In genomic region chr11:3206128-3206921, GRCh38 we compare ENCODE assay signal across 34 cellular contexts. TPM values are rescaled to one million over a fixed set of nuclear protein-coding genes. Genes with fewer than 3 reads are reported as not detected.
DNase-seq lines count a peak whose midpoint lies in the region; ATAC-seq and TF ChIP-seq lines count a peak whose summit lies in the region.
"Had no signal": no experiment of that assay in that cellular context is flagged by ENCODE, and none has a peak within 500 bp of the region (broad histone marks: within the 10 kb centered on the region; RNA-seq: fewer than 3 reads in every experiment).

No MANE protein-coding gene starts in this region.

- H3K27ac ChIP-seq in HEK293 (ENCODE audit: extremely low read depth, low read depth, low read length) (no peak overlapping the region), PC-3 (ENCODE audit: low read length) (no peak overlapping the region)
- H3K27ac ChIP-seq: breast epithelium, coronary artery, neutrophil, PC-9, prostate gland, transverse colon had no signal

- no peak overlapping the region for H3K4me2 ChIP-seq in PC-3 (ENCODE audit: low read length)
- H3K4me2 ChIP-seq: PC-9 had no signal

- H3K4me1 ChIP-seq in HEK293 (ENCODE audit: control insufficient read depth, insufficient read depth, low read length) (no peaks in the 10 kb centered on the region), PC-3 (ENCODE audit: insufficient read depth, low read length) (no peaks in the 10 kb centered on the region)
- H3K4me1 ChIP-seq: breast epithelium, prostate gland had no signal

- H3K4me3 ChIP-seq in HEK293 (ENCODE audit: low read depth, low read length) (no peak overlapping the region), PC-3 (ENCODE audit: low read length) (no peak overlapping the region)
- H3K4me3 ChIP-seq: breast epithelium, coronary artery, PC-9, prostate gland, transverse colon had no signal

- H3K9me2 ChIP-seq in PC-3 (replicated peaks; ENCODE audit: low read length): no peaks in the 10 kb centered on the region

- H3K4me1 Mint-ChIP-seq in activated T-helper 17 cell treated with anti-CD3 and anti-CD28 coated beads, Interleukin-2, amount 50 U/mL, for 72 hours: no peaks in the 10 kb centered on the region
- H3K4me1 Mint-ChIP-seq in immature natural killer cell: peaks cover 7 to 31% of the 10 kb centered on the region in 2 donors
- H3K4me1 Mint-ChIP-seq: IgD-negative memory B cell had no signal

- no peak overlapping the region for H3K4me3 Mint-ChIP-seq in activated T-helper 17 cell treated with anti-CD3 and anti-CD28 coated beads, Interleukin-2, amount 50 U/mL, for 72 hours
- H3K4me3 Mint-ChIP-seq in immature natural killer cell: no peak overlapping the region
- H3K4me3 Mint-ChIP-seq: IgD-negative memory B cell had no signal

- no peak for TF ChIP-seq CTCF in HEK293 (tag by site-specific recombination; IDR thresholded peaks at IDR 0.05)
- TF ChIP-seq CTCF in PC-3 (conservative IDR thresholded peaks at IDR 0.05; ENCODE audit: low read depth, low read length): no peak

- no TSS peak for BruUV-seq in PC-3 (replicated peaks; lab: Mats Ljungman, UMichigan)

- H3F3A ChIP-seq in PC-3 (ENCODE audit: low read length, unreplicated experiment): no peaks in the 10 kb centered on the region

- CTCF ChIA-PET in HEK293 (lab: Yijun Ruan, JAX): interaction anchor here (1.2 to 1.6 kb wide), 2 partner anchors 11 kb away, joined by 6 to 7 read pairs; no protein-coding TSS in a partner anchor
- CTCF ChIA-PET in PC-3 (lab: Charles Lee): no interaction called here

- H3K9ac ChIP-seq in PC-3 (ENCODE audit: low read length): no peak overlapping the region

- H3K27me3 Mint-ChIP-seq in activated T-helper 17 cell treated with anti-CD3 and anti-CD28 coated beads, Interleukin-2, amount 50 U/mL, for 72 hours: peaks cover 5% of the 10 kb centered on the region
- peaks cover 5 to 8% (median 6%) of the 10 kb centered on the region in 3 donors for H3K27me3 Mint-ChIP-seq in immature natural killer cell (ENCODE audit: low read depth in 3 of 3)

- no peaks in the 10 kb centered on the region for H3K36me3 Mint-ChIP-seq in activated T-helper 17 cell treated with anti-CD3 and anti-CD28 coated beads, Interleukin-2, amount 50 U/mL, for 72 hours (ENCODE audit: low read depth)
- peaks cover 0 to 2% (median 0%) of the 10 kb centered on the region in 3 donors for H3K36me3 Mint-ChIP-seq in immature natural killer cell
- H3K36me3 Mint-ChIP-seq: IgD-negative memory B cell had no signal

- H3K27me3 ChIP-seq in PC-3 (ENCODE audit: low read length): peaks cover 26% of the 10 kb centered on the region

- ATAC-seq in activated T-helper 17 cell treated with anti-CD3 and anti-CD28 coated beads, Interleukin-2, amount 50 U/mL, for 72 hours (replicated peaks): peak; percentile 28
- no peak for ATAC-seq in PC-3
- ATAC-seq: activated CD4-positive, CD25-positive, alpha-beta regulatory T cell treated with anti-CD3 and anti-CD28 coated beads, Interleukin-2, amount 50 U/mL, for 24 hours had no signal

- H4K20me1 ChIP-seq in PC-3 (ENCODE audit: low read length): no peaks in the 10 kb centered on the region

- H3K27ac Mint-ChIP-seq in activated T-helper 17 cell treated with anti-CD3 and anti-CD28 coated beads, Interleukin-2, amount 50 U/mL, for 72 hours: no peak overlapping the region
- peak overlapping the region in 2 of 6 donors; percentile 59 to 92 for H3K27ac Mint-ChIP-seq in immature natural killer cell
- H3K27ac Mint-ChIP-seq: IgD-negative memory B cell had no signal

- H3K36me3 ChIP-seq in HEK293 (ENCODE audit: control insufficient read depth in 2 of 2, insufficient read depth in 1 of 2, low read length in 2 of 2): no peaks in the 10 kb centered on the region
- no peaks in the 10 kb centered on the region for H3K36me3 ChIP-seq in PC-3 (ENCODE audit: low read depth, low read length)
- H3K36me3 ChIP-seq: breast epithelium, neutrophil, prostate gland, transverse colon had no signal

- no peaks in the 10 kb centered on the region for H3K79me2 ChIP-seq in PC-3 (ENCODE audit: low read length)

- H3K9me3 Mint-ChIP-seq in activated T-helper 17 cell treated with anti-CD3 and anti-CD28 coated beads, Interleukin-2, amount 50 U/mL, for 72 hours: no peaks in the 10 kb centered on the region
- peaks cover 0 to 7% (median under 1%) of the 10 kb centered on the region in 6 donors for H3K9me3 Mint-ChIP-seq in immature natural killer cell

- DNase-seq in immature natural killer cell (peak; percentile 19 to 59 (median 53)), posterior vena cava (ENCODE audit: low spot score) (peak; percentile 50), PC-3 (no peak), NOMO-1 treated with DMSO at 0.1 percent for 48 hours (lab: John Stamatoyannopoulos, UW; ENCODE audit: unreplicated experiment) (no peak), NCI-H2196 (lab: John Stamatoyannopoulos, UW; ENCODE audit: unreplicated experiment) (no peak), cerebellum (ENCODE audit: low spot score) (no peak)
- DNase-seq: activated CD4-positive, alpha-beta T cell treated with anti-CD3 and anti-CD28 coated beads, Interleukin-2, amount 50 U/mL, for 48 hours; activated CD8-positive, alpha-beta memory T cell treated with anti-CD3 and anti-CD28 coated beads, Interleukin-2, amount 50 U/mL, for 4 hours; activated naive CD4-positive, alpha-beta T cell treated with anti-CD3 and anti-CD28 coated beads, Interleukin-2, amount 50 U/mL, for 16 hours; effector CD8-positive, alpha-beta T cell; hypothalamus; mesendoderm; NCI-H1092 treated with DMSO at 0.1 percent for 48 hours; NCI-H1694 treated with DMSO at 0.1 percent for 48 hours; NCI-H2171 treated with DMSO at 0.1 percent for 48 hours; NCI-H524; PC-9; SIG-M5; stimulated activated CD4-positive, alpha-beta T cell treated with anti-CD3 and anti-CD28 coated beads, Interleukin-4, amount 100 ng/mL, for 24 hours; transverse colon had no signal

- intact Hi-C loops in posterior vena cava (cut with DNase I) (loop anchor here in 1 of 2 donors (10.0 kb wide), 1 partner anchor 182 kb away; no protein-coding TSS in a partner anchor), PC-3 (cut with micrococcal nuclease) (no loop called here)

- H3K9me3 ChIP-seq in HEK293 (ENCODE audit: control insufficient read depth, insufficient read depth, low read depth, low read length): no peaks in the 10 kb centered on the region
- no peaks in the 10 kb centered on the region for H3K9me3 ChIP-seq in PC-3 (ENCODE audit: low read length)
- H3K9me3 ChIP-seq: neutrophil, prostate gland, transverse colon had no signal

- no peak overlapping the region for H2AFZ ChIP-seq in PC-3 (ENCODE audit: low read length)
- H2AFZ ChIP-seq: PC-9 had no signal

- POLR2A ChIA-PET in HEK293 (lab: Yijun Ruan, JAX) (no interaction called here), PC-3 (lab: Charles Lee; ENCODE audit: unreplicated experiment) (no interaction called here)

TF ChIP-seq in HEK293, 187 proteins besides CTCF, POLR2A, EP300 and RAD21 (continues in another document):
- TF ChIP-seq ZNF596 (tag by site-specific recombination; IDR thresholded peaks at IDR 0.05) (no peak), ZNF785 (tag by site-specific recombination; IDR thresholded peaks at IDR 0.05) (no peak)

RNA-seq across cellular contexts. Expression of gene MRGPRG, which starts 12.3 kb away (rescaled TPM):
- total RNA-seq in activated T-helper 17 cell treated with anti-CD3 and anti-CD28 coated beads, Interleukin-2, amount 50 U/mL, for 72 hours: not detected
- not detected for polyA plus RNA-seq in immature natural killer cell
- total RNA-seq in posterior vena cava (not detected), PC-3 (2014; rRNA removed) (not detected in 2 replicates), cerebellum (not detected)
- total RNA-seq: breast epithelium; epithelial cell of proximal tubule; left lobe of liver; myocyte; PC-9; T-helper 2 cell treated with Interferon-gamma antibody and Interleukin-4, amounts not matched to agents 100 ng/mL and 5 ng/mL, for 36 hours; transverse colon had no signal
- polyA plus RNA-seq: AG04450, BJ, IgD-negative memory B cell had no signal

RNA-seq across cellular contexts. Expression of gene MRGPRE, which starts 25.9 kb away (rescaled TPM):
- total RNA-seq in activated T-helper 17 cell treated with anti-CD3 and anti-CD28 coated beads, Interleukin-2, amount 50 U/mL, for 72 hours: not detected
- polyA plus RNA-seq in immature natural killer cell: not detected
- under 1 TPM in 1 of 2 donors, not detected in 1; 0.62 TPM for total RNA-seq in posterior vena cava
- total RNA-seq in PC-3 (2014; rRNA removed): not detected in 2 replicates
- 0.27 TPM for total RNA-seq in cerebellum
- total RNA-seq: breast epithelium; epithelial cell of proximal tubule; left lobe of liver; myocyte; PC-9; T-helper 2 cell treated with Interferon-gamma antibody and Interleukin-4, amounts not matched to agents 100 ng/mL and 5 ng/mL, for 36 hours; transverse colon had no signal
- polyA plus RNA-seq: AG04450, BJ, IgD-negative memory B cell had no signal

RNA-seq across cellular contexts. Expression of gene OSBPL5, which starts 41.2 kb away (rescaled TPM):
- total RNA-seq in activated T-helper 17 cell treated with anti-CD3 and anti-CD28 coated beads, Interleukin-2, amount 50 U/mL, for 72 hours: 1 to 10 TPM; 3.3 to 5.3 TPM
- 10 to 100 TPM; 32.8 to 98.9 (median 33.3) TPM for polyA plus RNA-seq in immature natural killer cell
- total RNA-seq in posterior vena cava (10 to 100 TPM; 61.2 to 84.0 TPM), PC-3 (2014; rRNA removed) (51.4 and 51.5 TPM in 2 replicates), cerebellum (31.9 TPM)

Comparison
In these comparisons a context has a peak if more than half of its experiments do, and no peak if none do; other contexts are left out.
1. DNase-seq: peak in immature natural killer cell (3 of 3) and posterior vena cava (single experiment); none in PC-3 (single experiment), NOMO-1 treated with DMSO at 0.1 percent for 48 hours (single experiment), NCI-H2196 (single experiment) and cerebellum (single experiment).